Comparison of ENCODE assay signal across 10 cellular contexts in the genomic region with DNA sequence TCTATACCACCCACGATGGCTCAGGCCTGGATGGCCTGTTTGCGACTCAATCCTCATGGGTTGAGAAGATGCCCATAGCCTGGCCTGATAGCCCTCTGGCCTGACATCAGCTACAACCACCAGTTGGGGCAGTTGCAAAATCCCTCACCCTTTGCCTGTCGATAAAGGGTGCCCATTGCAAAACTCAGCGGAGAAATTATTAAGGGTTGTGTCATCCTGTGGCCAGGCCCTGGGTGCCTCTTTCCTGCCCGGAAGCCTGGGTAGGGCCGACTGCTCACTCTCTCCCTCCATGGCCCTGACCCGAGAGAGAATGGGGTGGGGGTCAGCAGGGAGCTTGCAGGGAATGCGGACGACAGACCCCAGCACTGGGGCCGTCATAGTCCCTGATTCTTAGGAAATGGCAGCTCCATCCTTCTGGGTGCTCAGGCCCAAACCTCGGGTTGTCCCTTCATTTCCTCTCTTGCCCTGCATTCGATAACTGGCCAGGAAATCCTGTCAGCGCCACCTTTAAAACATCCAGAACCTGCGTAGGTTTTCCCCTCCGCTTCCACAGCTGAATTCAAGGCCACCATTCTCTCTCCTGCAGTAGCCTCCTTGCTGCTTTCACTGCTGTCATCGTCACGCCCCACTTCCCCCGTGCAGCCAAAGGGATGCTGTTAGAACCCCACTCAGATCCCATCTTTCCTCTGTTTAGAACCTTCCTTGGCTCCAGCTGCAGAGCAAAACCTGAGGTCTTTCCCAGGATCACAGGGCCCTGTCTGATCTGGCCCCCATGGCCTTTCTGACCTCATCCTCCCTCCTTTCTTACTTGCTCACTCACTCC. TPM values are rescaled to one million over a fixed set of nuclear protein-coding genes. Genes with fewer than 3 reads are reported as not detected.
DNase-seq lines count a peak whose midpoint lies in the region; ATAC-seq and TF ChIP-seq lines count a peak whose summit lies in the region.
"Had no signal": no experiment of that assay in that cellular context is flagged by ENCODE, and none has a peak within 500 bp of the region (broad histone marks: within the 10 kb centered on the region; RNA-seq: fewer than 3 reads in every experiment).

No MANE protein-coding gene starts in this region.

- no peak for TF ChIP-seq POLR2A in breast epithelium (IDR thresholded peaks at IDR 0.05)

- H3K9me3 ChIP-seq in breast epithelium (no peaks in the 10 kb centered on the region), liver (ENCODE audit: control insufficient read depth in 4 of 4, low read length in 3 of 4) (no peaks in the 10 kb centered on the region), endodermal cell (ENCODE audit: control insufficient read depth, low read length) (no peaks in the 10 kb centered on the region)
- H3K9me3 ChIP-seq: thoracic aorta had no signal

- TF ChIP-seq RAD21 in liver (IDR thresholded peaks at IDR 0.05), result peak; percentile 58 to 68

- peak overlapping the region; percentile 2 for H3K27ac Mint-ChIP-seq in stimulated activated naive CD8-positive, alpha-beta T cell treated with anti-CD3 and anti-CD28 coated beads, Interleukin-15, Interleukin-2, amounts not matched to agents 100 ng/mL and 50 ng/mL, for 24 hours
- H3K27ac Mint-ChIP-seq in endodermal cell, result no peak overlapping the region

- intact Hi-C loops in breast epithelium (cut with DNase I; ENCODE audit: low total_unique reads), result no loop called here

- H3K27ac ChIP-seq in breast epithelium, result peak overlapping the region; percentile 29 to 91
- H3K27ac ChIP-seq in liver (ENCODE audit: low read depth in 1 of 2, low read length in 2 of 2), result peak overlapping the region; percentile 25 to 58
- H3K27ac ChIP-seq in endodermal cell (ENCODE audit: low read depth, low read length), result no peak overlapping the region

- TF ChIP-seq CTCF in breast epithelium (IDR thresholded peaks at IDR 0.05) (no peak), liver (IDR thresholded peaks at IDR 0.05; ENCODE audit: low read depth, low read length, missing input control) (peak; percentile 8), endodermal cell (conservative IDR thresholded peaks at IDR 0.05) (no peak)

- no peak overlapping the region for H3K4me3 Mint-ChIP-seq in stimulated activated naive CD8-positive, alpha-beta T cell treated with anti-CD3 and anti-CD28 coated beads, Interleukin-15, Interleukin-2, amounts not matched to agents 100 ng/mL and 50 ng/mL, for 24 hours
- H3K4me3 Mint-ChIP-seq in endodermal cell, result no peak overlapping the region

- H3K4me1 Mint-ChIP-seq in stimulated activated naive CD8-positive, alpha-beta T cell treated with anti-CD3 and anti-CD28 coated beads, Interleukin-15, Interleukin-2, amounts not matched to agents 100 ng/mL and 50 ng/mL, for 24 hours (ENCODE audit: low read depth), result peaks cover 10% of the 10 kb centered on the region
- peaks cover 11% of the 10 kb centered on the region for H3K4me1 Mint-ChIP-seq in endodermal cell

- H3K4me3 ChIP-seq in breast epithelium, result no peak overlapping the region
- H3K4me3 ChIP-seq in liver (ENCODE audit: low read depth in 1 of 3, low read length in 3 of 3), result no peak overlapping the region
- no peak overlapping the region for H3K4me3 ChIP-seq in endodermal cell (ENCODE audit: low read length)
- H3K4me3 ChIP-seq: thoracic aorta had no signal

- H3K9me3 Mint-ChIP-seq in stimulated activated naive CD8-positive, alpha-beta T cell treated with anti-CD3 and anti-CD28 coated beads, Interleukin-15, Interleukin-2, amounts not matched to agents 100 ng/mL and 50 ng/mL, for 24 hours, result no peaks in the 10 kb centered on the region
- H3K9me3 Mint-ChIP-seq in endodermal cell, result peaks cover 3% of the 10 kb centered on the region

- no peaks in the 10 kb centered on the region for H3K4me1 ChIP-seq in breast epithelium
- H3K4me1 ChIP-seq in liver (ENCODE audit: control insufficient read depth in 4 of 4, insufficient read depth in 4 of 4, low read length in 3 of 4), result peaks cover 0 to 5% (median 5%) of the 10 kb centered on the region in 4 donors
- peaks cover 4% of the 10 kb centered on the region for H3K4me1 ChIP-seq in endodermal cell (ENCODE audit: control insufficient read depth, insufficient read depth, low read length)

- 65% methylated on average over 18 of the region's 18 CpGs for WGBS in liver
- WGBS in endodermal cell (ENCODE audit: insufficient coverage in 1 of 2, insufficient read length in 1 of 2), 2 experiments, result 93 to 97% methylated on average over 11 to 18 of the region's 18 CpGs

- H3K36me3 ChIP-seq in breast epithelium, result no peaks in the 10 kb centered on the region
- H3K36me3 ChIP-seq in liver (ENCODE audit: control insufficient read depth in 4 of 4, insufficient read depth in 3 of 4, low read depth in 1 of 4, low read length in 3 of 4), result no peaks in the 10 kb centered on the region
- no peaks in the 10 kb centered on the region for H3K36me3 ChIP-seq in endodermal cell (ENCODE audit: control insufficient read depth, insufficient read depth, low read length)
- H3K36me3 ChIP-seq: thoracic aorta had no signal

- H3K9ac ChIP-seq in liver (ENCODE audit: low read depth in 1 of 2, low read length in 2 of 2), result no peak overlapping the region
- no peak overlapping the region for H3K9ac ChIP-seq in endodermal cell (ENCODE audit: extremely low read depth, low read length, poor library complexity, severe bottlenecking)

- H3K27me3 ChIP-seq in breast epithelium (no peaks in the 10 kb centered on the region), liver (ENCODE audit: control insufficient read depth in 4 of 4, insufficient read depth in 4 of 4, low read length in 3 of 4) (no peaks in the 10 kb centered on the region), endodermal cell (ENCODE audit: control insufficient read depth, insufficient read depth, low read length, poor library complexity, severe bottlenecking) (no peaks in the 10 kb centered on the region)

- H3K27me3 Mint-ChIP-seq in stimulated activated naive CD8-positive, alpha-beta T cell treated with anti-CD3 and anti-CD28 coated beads, Interleukin-15, Interleukin-2, amounts not matched to agents 100 ng/mL and 50 ng/mL, for 24 hours, result no peaks in the 10 kb centered on the region
- no peaks in the 10 kb centered on the region for H3K27me3 Mint-ChIP-seq in endodermal cell (ENCODE audit: insufficient read depth)

- DNase-seq in stimulated activated naive CD8-positive, alpha-beta T cell treated with anti-CD3 and anti-CD28 coated beads, Interleukin-15, Interleukin-2, amounts not matched to agents 100 U/mL and 50 U/mL, for 24 hours, result no peak
- DNase-seq in breast epithelium (ENCODE audit: low spot score in 2 of 2) (no peak), endodermal cell (no peak)
- DNase-seq in stimulated activated CD4-positive, alpha-beta T cell treated with anti-CD3 and anti-CD28 coated beads, Interleukin-15, amount 100 ng/mL, for 24 hours, result no peak
- DNase-seq: NCI-H2171 had no signal

- H3K36me3 Mint-ChIP-seq in stimulated activated naive CD8-positive, alpha-beta T cell treated with anti-CD3 and anti-CD28 coated beads, Interleukin-15, Interleukin-2, amounts not matched to agents 100 ng/mL and 50 ng/mL, for 24 hours (ENCODE audit: low read depth), result no peaks in the 10 kb centered on the region
- H3K36me3 Mint-ChIP-seq in endodermal cell (ENCODE audit: low read depth), result no peaks in the 10 kb centered on the region

- no peak for ATAC-seq in stimulated activated naive CD8-positive, alpha-beta T cell treated with anti-CD3 and anti-CD28 coated beads, Interleukin-15, Interleukin-2, amounts not matched to agents 100 U/mL and 50 U/mL, for 24 hours
- ATAC-seq in HG03521 (IDR thresholded peaks at IDR 0.05; ENCODE audit: unreplicated experiment) (no peak), HG02970 (IDR thresholded peaks at IDR 0.05; ENCODE audit: low FRiP score, unreplicated experiment) (no peak)

TF ChIP-seq in liver, 16 proteins besides CTCF, POLR2A, EP300 and RAD21 (continues in another document):
- TF ChIP-seq GABPA (IDR thresholded peaks at IDR 0.05 in 1 of 2, conservative IDR thresholded peaks at IDR 0.05 in 1 of 2) (peak in 1 of 2 donors; percentile 16), RXRA (IDR thresholded peaks at IDR 0.05) (peak; percentile 53 to 73), SP1 (IDR thresholded peaks at IDR 0.05) (peak; percentile 57), ZBTB33 (IDR thresholded peaks at IDR 0.05) (no peak), HNF4A (conservative IDR thresholded peaks at IDR 0.05) (peak; percentile 37 to 59), FOXA1 (IDR thresholded peaks at IDR 0.05) (no peak)

RNA-seq across cellular contexts. Expression of gene CEBPB, which starts 31.1 kb away (rescaled TPM):
- total RNA-seq in breast epithelium (100 to 1,000 TPM; 137 to 177 (median 149) TPM), liver (10 to 100 TPM; 21.3 to 61.8 TPM), endodermal cell (10 to 100 TPM; 14.9 to 15.1 TPM)
- polyA plus RNA-seq in liver, result 10 to 100 TPM; 19.7 to 37.0 TPM
- 11.9 TPM for polyA plus RNA-seq in endodermal cell (2013, experiment 1 of 2)
- 8.9 TPM for polyA plus RNA-seq in endodermal cell (2013, experiment 2 of 2)
